In the genomic region with DNA sequence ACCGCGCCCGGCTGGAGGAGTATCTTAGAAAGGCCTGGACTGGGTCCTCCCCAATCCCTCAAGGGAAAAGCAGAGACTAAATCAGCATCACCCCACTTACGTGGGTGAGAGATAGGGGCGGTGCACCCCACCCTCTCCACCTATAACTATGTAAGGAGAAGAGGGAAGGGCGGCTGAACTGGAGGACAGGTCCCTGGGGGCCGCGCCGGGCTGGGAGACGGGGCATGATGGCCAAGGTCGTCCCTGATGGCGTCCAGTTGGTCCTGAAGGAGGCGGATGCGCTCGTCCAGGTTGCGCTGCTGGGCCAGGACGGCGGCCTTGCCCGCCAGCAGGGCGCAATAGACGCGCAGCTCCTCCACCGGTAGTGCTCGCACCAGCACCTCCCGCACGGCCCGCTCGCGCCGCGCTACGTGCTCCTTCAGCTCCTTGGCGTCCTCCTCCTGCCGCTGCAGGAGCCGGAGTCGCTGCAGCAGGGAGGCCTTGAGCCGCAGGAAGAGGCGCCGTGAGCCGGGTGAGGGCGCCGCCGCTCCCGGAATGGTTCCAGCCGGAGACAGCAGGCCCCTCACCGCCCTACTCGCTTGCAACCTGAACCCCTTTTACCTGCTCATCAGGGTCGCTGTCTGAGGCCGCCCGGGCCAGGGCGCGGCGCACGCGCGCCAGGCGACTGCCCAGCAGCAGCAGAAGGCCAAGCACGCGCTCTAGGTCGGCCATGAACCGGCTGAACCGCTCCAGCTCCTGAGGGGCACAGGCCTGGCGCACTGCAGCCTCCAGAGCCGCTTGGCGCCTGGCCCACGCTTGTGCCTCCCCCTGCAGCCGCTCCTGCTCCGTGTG, we compare ENCODE assay signal across 11 cellular contexts. TPM values are rescaled to one million over a fixed set of nuclear protein-coding genes. Genes with fewer than 3 reads are reported as not detected.
A peak's percentile ranks its signal among the peaks of the same experiment; 100 is the strongest.
DNase-seq lines count a peak whose midpoint lies in the region; ATAC-seq and TF ChIP-seq lines count a peak whose summit lies in the region.
"Had no signal": no experiment of that assay in that cellular context is flagged by ENCODE, and none has a peak within 500 bp of the region (broad histone marks: within the 10 kb centered on the region; RNA-seq: fewer than 3 reads in every experiment).

No MANE protein-coding gene starts in this region.

- H3K9me3 ChIP-seq in ES-I3 (ENCODE audit: control insufficient read depth, insufficient read depth, low read length) (no peaks in the 10 kb centered on the region), gastroesophageal sphincter (no peaks in the 10 kb centered on the region), ovary (no peaks in the 10 kb centered on the region)
- H3K9me3 ChIP-seq: SJSA1 had no signal

- intact Hi-C loops in ovary (cut with DNase I) = loop anchor here in 2 of 4 donors (5.0 to 10.0 kb wide), 2 partner anchors 46 to 438 kb away; a partner anchor contains a TSS

- DNase-seq in NCI-H69 (lab: John Stamatoyannopoulos, UW) = peak; percentile 73
- peak in 4 of 5 donors; percentile 58 to 78 (median 63) for DNase-seq in ovary
- no peak for DNase-seq in EL
- DNase-seq in NCI-H2227 (lab: John Stamatoyannopoulos, UW; ENCODE audit: unreplicated experiment) = no peak
- no peak for DNase-seq in mesenteric fat pad (ENCODE audit: low spot score)
- DNase-seq: activated effector memory CD4-positive, alpha-beta T cell treated with anti-CD3 and anti-CD28 coated beads, Interleukin-2, amount 50 U/mL, for 16 hours had no signal

- H3K27ac ChIP-seq in gastroesophageal sphincter (peak overlapping the region in 2 of 4 donors; percentile 3 to 60), ovary (no peak overlapping the region)
- H3K27ac ChIP-seq: SJSA1 had no signal

- WGBS in gastroesophageal sphincter (ENCODE audit: low coverage in 1 of 2), 2 donors = no CpG with 5 or more reads among the region's 68 CpGs
- 14 to 33% (median 29%) methylated on average over 53 to 68 of the region's 68 CpGs for WGBS in ovary, 3 donors

- H3K36me3 ChIP-seq in ES-I3 (ENCODE audit: insufficient read depth, low read length) = no peaks in the 10 kb centered on the region
- H3K36me3 ChIP-seq in gastroesophageal sphincter = peaks cover 0 to 23% of the 10 kb centered on the region in 2 donors
- no peaks in the 10 kb centered on the region for H3K36me3 ChIP-seq in ovary

- no peak for TF ChIP-seq EP300 in gastroesophageal sphincter (IDR thresholded peaks at IDR 0.05)
- TF ChIP-seq EP300 in ovary (IDR thresholded peaks at IDR 0.05) = no peak

- H3K4me3 ChIP-seq in gastroesophageal sphincter (peak overlapping the region in 1 of 2 donors; percentile 40), ovary (no peak overlapping the region)
- H3K4me3 ChIP-seq: SJSA1 had no signal

- TF ChIP-seq CTCF in gastroesophageal sphincter (IDR thresholded peaks at IDR 0.05) (peak in 1 of 4 experiments; percentile 7), ovary (IDR thresholded peaks at IDR 0.05) (no peak)

- H3K27me3 ChIP-seq in gastroesophageal sphincter (peaks cover 23% of the 10 kb centered on the region), ovary (no peaks in the 10 kb centered on the region)
- H3K27me3 ChIP-seq: SJSA1 had no signal

- TF ChIP-seq POLR2A in gastroesophageal sphincter (IDR thresholded peaks at IDR 0.05) (no peak), ovary (IDR thresholded peaks at IDR 0.05) (no peak)

- H3K4me1 ChIP-seq in ES-I3 (ENCODE audit: insufficient read depth, low read length) (peaks cover 19% of the 10 kb centered on the region; the same call in 1 of the 2 replicates), gastroesophageal sphincter (peaks cover 0 to 38% (median 4%) of the 10 kb centered on the region in 3 donors), ovary (ENCODE audit: insufficient read depth) (peaks cover 8% of the 10 kb centered on the region)

- ATAC-seq in gastroesophageal sphincter (peak; percentile 15), HG02759 (IDR thresholded peaks at IDR 0.05; ENCODE audit: unreplicated experiment) (no peak)

- peak overlapping the region; percentile 50; the same call in 1 of the 2 replicates for H3K9ac ChIP-seq in ES-I3 (ENCODE audit: low read depth, low read length)

RNA-seq across cellular contexts. Expression of a gene that starts 7.6 kb away (rescaled TPM):
- 10 to 100 TPM in 1 of 4 donors, 1 to 10 TPM in 3; 5.8 to 10.3 (median 6.5) TPM for total RNA-seq in gastroesophageal sphincter
- total RNA-seq in ovary = 10 to 100 TPM in 3 of 7 donors, 1 to 10 TPM in 4; 3.8 to 22.4 (median 8.9) TPM
- polyA plus RNA-seq in ovary = 1 to 10 TPM; 4.1 to 5.9 TPM
- total RNA-seq in mesenteric fat pad = 10.6 TPM

RNA-seq across cellular contexts. Expression of a gene that starts 9.8 kb away (rescaled TPM):
- under 1 TPM in 2 of 4 donors, not detected in 2; 0.27 to 0.87 TPM for total RNA-seq in gastroesophageal sphincter
- total RNA-seq in ovary = 1 to 10 TPM in 1 of 7 donors, under 1 TPM in 5, not detected in 1; 0.23 to 2.2 (median 0.64) TPM
- polyA plus RNA-seq in ovary = under 1 TPM; 0.05 to 0.07 TPM
- not detected for total RNA-seq in mesenteric fat pad
- total RNA-seq: Daoy, SJSA1 had no signal

RNA-seq across cellular contexts. Expression of a gene that starts 43.4 kb away (rescaled TPM):
- total RNA-seq in gastroesophageal sphincter (under 1 TPM in 3 of 4 donors, not detected in 1; 0.23 to 0.37 (median 0.31) TPM), ovary (under 1 TPM in 5 of 7 donors, not detected in 2; 0.20 to 0.31 (median 0.27) TPM), mesenteric fat pad (not detected)
- under 1 TPM; 0.60 to 0.93 TPM for polyA plus RNA-seq in ovary

RNA-seq across cellular contexts. Expression of a gene that starts 43.6 kb away (rescaled TPM):
- total RNA-seq in gastroesophageal sphincter (100 to 1,000 TPM; 106 to 169 (median 128) TPM), ovary (100 to 1,000 TPM in 6 of 7 donors, 10 to 100 TPM in 1; 91.4 to 231 (median 222) TPM), mesenteric fat pad (391 TPM)
- polyA plus RNA-seq in ovary = 100 to 1,000 TPM; 136 to 220 TPM

RNA-seq across cellular contexts. Expression of a gene that starts 45.8 kb away (rescaled TPM):
- total RNA-seq in gastroesophageal sphincter (10 to 100 TPM; 31.6 to 46.4 (median 34.9) TPM), ovary (10 to 100 TPM; 18.7 to 54.5 (median 40.3) TPM), mesenteric fat pad (33.4 TPM)
- 10 to 100 TPM; 23.5 to 36.8 TPM for polyA plus RNA-seq in ovary

Comparison
In these comparisons a context has a peak if more than half of its experiments do, and no peak if none do; other contexts are left out.
1. DNase-seq: peak in NCI-H69 (single experiment) and ovary (4 of 5); none in EL (single experiment), NCI-H2227 (single experiment) and mesenteric fat pad (single experiment).